Comparison of ENCODE assay signal across 10 cellular contexts in genomic region chr1:54965624-54966340, GRCh38. TPM values are rescaled to one million over a fixed set of nuclear protein-coding genes. Genes with fewer than 3 reads are reported as not detected.
DNase-seq lines count a peak whose midpoint lies in the region; ATAC-seq lines count a peak whose summit lies in the region.
"Had no signal": no experiment of that assay in that cellular context is flagged by ENCODE, and none has a peak within 500 bp of the region (broad histone marks: within the 10 kb centered on the region; RNA-seq: fewer than 3 reads in every experiment).

No MANE protein-coding gene starts in this region.

- DNase-seq in NCI-H446 (lab: John Stamatoyannopoulos, UW) (peak; percentile 39 to 48), dermis blood vessel endothelial cell (peak; percentile 62), posterior vena cava (ENCODE audit: low spot score) (peak; percentile 84), NCI-H146 (lab: John Stamatoyannopoulos, UW) (no peak), NCI-H1105 (lab: John Stamatoyannopoulos, UW) (no peak), midbrain (lab: John Stamatoyannopoulos, UW) (no peak)

- ATAC-seq in GM18861 (IDR thresholded peaks at IDR 0.05; ENCODE audit: unreplicated experiment) (peak; percentile 97), HG02759 (IDR thresholded peaks at IDR 0.05; ENCODE audit: unreplicated experiment) (peak; percentile 93)

- intact Hi-C loops in posterior vena cava (cut with DNase I): no loop called here

RNA-seq across cellular contexts. Expression of gene TMEM61, which starts 14.6 kb away (rescaled TPM):
- not detected in 2 replicates for total RNA-seq in dermis blood vessel endothelial cell
- 10 to 100 TPM in 1 of 2 donors, 1 to 10 TPM in 1; 3.0 to 11.0 TPM for total RNA-seq in posterior vena cava
- total RNA-seq: SJCRH30, subcutaneous adipose tissue had no signal

RNA-seq across cellular contexts. Expression of gene BSND, which starts 33.0 kb away (rescaled TPM):
- not detected in 2 replicates for total RNA-seq in dermis blood vessel endothelial cell
- not detected for total RNA-seq in posterior vena cava
- total RNA-seq: SJCRH30, subcutaneous adipose tissue had no signal

Comparison
In these comparisons a context has a peak if more than half of its experiments do, and no peak if none do; other contexts are left out.
1. DNase-seq: peak in NCI-H446 (2 of 2), dermis blood vessel endothelial cell (single experiment) and posterior vena cava (single experiment); none in NCI-H146 (single experiment), NCI-H1105 (single experiment) and midbrain (single experiment).